In genomic region chr4:4860803-4861591, GRCh38 we compare ENCODE assay signal across 8 cellular contexts. TPM values are rescaled to one million over a fixed set of nuclear protein-coding genes. Genes with fewer than 3 reads are reported as not detected.
DNase-seq lines count a peak whose midpoint lies in the region; ATAC-seq and TF ChIP-seq lines count a peak whose summit lies in the region.

No MANE protein-coding gene starts in this region.

- ATAC-seq in HG02981 (IDR thresholded peaks at IDR 0.05; ENCODE audit: unreplicated experiment): no peak
- ATAC-seq in HG03159 (IDR thresholded peaks at IDR 0.05; ENCODE audit: unreplicated experiment): no peak

- TF ChIP-seq CTCF in AG10803 (conservative IDR thresholded peaks at IDR 0.05; ENCODE audit: low read length): peak; percentile 22

- peak overlapping the region; percentile 94 for H3K4me3 ChIP-seq in AG10803 (ENCODE audit: low read length)

- DNase-seq in AG10803 (ENCODE audit: low read depth) (peak; percentile 54), M059J (ENCODE audit: low read depth) (peak; percentile 50), dermis blood vessel endothelial cell (peak; percentile 74), myocyte (ENCODE audit: low read depth) (peak; percentile 24), Kasumi-1 (lab: John Stamatoyannopoulos, UW) (no peak), HT-29 (ENCODE audit: low spot score) (no peak)

RNA-seq across cellular contexts. Expression of gene MSX1, which starts 1.5 kb away (rescaled TPM):
- 11.4 and 12.6 TPM in 2 replicates for total RNA-seq in M059J (2014; rRNA removed; shearing (Covaris generic))
- 3.7 and 9.0 TPM in 2 replicates for total RNA-seq in dermis blood vessel endothelial cell
- total RNA-seq in myocyte: 13.5 and 15.1 TPM in 2 replicates
- 7.1 TPM for polyA plus RNA-seq in myocyte (2012)
- 0.03 and 0.18 TPM in 2 replicates for total RNA-seq in HT-29 (2014; rRNA removed; shearing (Covaris generic))

Comparison
In these comparisons a context has a peak if more than half of its experiments do, and no peak if none do; other contexts are left out.
1. DNase-seq: peak in AG10803 (single experiment), M059J (single experiment), dermis blood vessel endothelial cell (single experiment) and myocyte (single experiment); none in Kasumi-1 (0 of 2) and HT-29 (single experiment).